In the genomic region with DNA sequence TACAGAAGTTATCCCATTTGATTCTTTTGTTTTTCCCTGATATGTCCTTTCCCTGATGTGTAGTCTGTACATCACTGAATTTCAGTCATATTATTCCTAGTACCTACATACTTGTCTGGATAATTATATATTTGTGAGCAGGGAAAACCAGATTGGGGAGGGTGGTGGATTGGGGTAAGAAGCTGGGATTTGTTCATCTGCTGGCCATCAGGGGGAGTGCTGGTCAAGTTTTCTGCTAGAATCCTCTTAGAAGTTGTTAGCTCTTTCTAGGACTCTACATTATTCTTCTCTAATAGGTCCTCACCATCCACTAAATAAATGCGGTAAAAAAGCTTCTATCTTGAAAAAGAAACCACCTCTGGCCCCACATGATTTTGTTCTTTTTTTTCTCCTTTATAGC, we compare ENCODE assay signal across 8 cellular contexts.
DNase-seq lines count a peak whose midpoint lies in the region; ATAC-seq and TF ChIP-seq lines count a peak whose summit lies in the region.

No MANE protein-coding gene starts in this region.

- DNase-seq in D341Med (ENCODE audit: low spot score) (peak; percentile 54), HL-60 (ENCODE audit: low read depth in 1 of 2, low spot score in 1 of 2) (peak in 1 of 2 experiments; percentile 10), RWPE2 (ENCODE audit: low spot score) (no peak), globus pallidus (ENCODE audit: low spot score) (peak; percentile 15), ureter (ENCODE audit: low spot score) (peak; percentile 43), ovary (no peak)

- no peaks in the 10 kb centered on the region for H3K9me3 ChIP-seq in RWPE2 (ENCODE audit: severe bottlenecking)
- H3K9me3 ChIP-seq in ovary, result no peaks in the 10 kb centered on the region

- no peaks in the 10 kb centered on the region for H3K4me1 Mint-ChIP-seq in activated T-helper 17 cell treated with anti-CD3 and anti-CD28 coated beads, Interleukin-2, amount 50 U/mL, for 72 hours

- peak; percentile 83 for ATAC-seq in GM18867 (IDR thresholded peaks at IDR 0.05; ENCODE audit: unreplicated experiment)
- ATAC-seq in RWPE2 (ENCODE audit: low read depth), result peak; percentile 70; the same call in 2 of the 3 replicates
- no peak for ATAC-seq in activated T-helper 17 cell treated with anti-CD3 and anti-CD28 coated beads, Interleukin-2, amount 50 U/mL, for 72 hours (replicated peaks)

- H3K27me3 Mint-ChIP-seq in activated T-helper 17 cell treated with anti-CD3 and anti-CD28 coated beads, Interleukin-2, amount 50 U/mL, for 72 hours, result no peaks in the 10 kb centered on the region

- intact Hi-C loops in ovary (cut with DNase I), result no loop called here

- H3K9me3 Mint-ChIP-seq in activated T-helper 17 cell treated with anti-CD3 and anti-CD28 coated beads, Interleukin-2, amount 50 U/mL, for 72 hours, result no peaks in the 10 kb centered on the region

- H3K36me3 Mint-ChIP-seq in activated T-helper 17 cell treated with anti-CD3 and anti-CD28 coated beads, Interleukin-2, amount 50 U/mL, for 72 hours (ENCODE audit: low read depth), result no peaks in the 10 kb centered on the region

- H3K4me3 Mint-ChIP-seq in activated T-helper 17 cell treated with anti-CD3 and anti-CD28 coated beads, Interleukin-2, amount 50 U/mL, for 72 hours, result no peak overlapping the region

- no peak overlapping the region for H3K27ac Mint-ChIP-seq in activated T-helper 17 cell treated with anti-CD3 and anti-CD28 coated beads, Interleukin-2, amount 50 U/mL, for 72 hours

- WGBS in ovary, 3 donors, result 51 to 77% (median 61%) methylated on average over 1 of the region's 1 CpG

- TF ChIP-seq POLR2A in ovary (IDR thresholded peaks at IDR 0.05), result no peak

- H3K27me3 ChIP-seq in HL-60 (ENCODE audit: insufficient read depth, poor library complexity, severe bottlenecking) (no peaks in the 10 kb centered on the region), RWPE2 (ENCODE audit: insufficient read depth, poor library complexity, severe bottlenecking) (peaks cover 4% of the 10 kb centered on the region), ovary (no peaks in the 10 kb centered on the region)

- H3K4me3 ChIP-seq in HL-60 (replicated peaks; ENCODE audit: insufficient read depth, low read length), result no peak overlapping the region
- H3K4me3 ChIP-seq in RWPE2 (ENCODE audit: severe bottlenecking), result no peak overlapping the region
- no peak overlapping the region for H3K4me3 ChIP-seq in ovary

- H3K27ac ChIP-seq in HL-60 (replicated peaks) (no peak overlapping the region), RWPE2 (ENCODE audit: poor library complexity, severe bottlenecking) (no peak overlapping the region), ovary (no peak overlapping the region)

- H3K4me1 ChIP-seq in RWPE2 (ENCODE audit: insufficient read depth, poor library complexity, severe bottlenecking) (no peaks in the 10 kb centered on the region), ovary (ENCODE audit: insufficient read depth) (no peaks in the 10 kb centered on the region)

- TF ChIP-seq EP300 in ovary (IDR thresholded peaks at IDR 0.05), result no peak

- TF ChIP-seq CTCF in HL-60 (IDR thresholded peaks at IDR 0.05; ENCODE audit: insufficient read depth, low read length) (peak; percentile 35), RWPE2 (IDR thresholded peaks at IDR 0.05; ENCODE audit: poor library complexity, severe bottlenecking) (peak; percentile 58), ovary (IDR thresholded peaks at IDR 0.05) (no peak)

- H3K36me3 ChIP-seq in RWPE2 (ENCODE audit: low read depth) (no peaks in the 10 kb centered on the region), ovary (no peaks in the 10 kb centered on the region)

Comparison
In these comparisons a context has a peak if more than half of its experiments do, and no peak if none do; other contexts are left out.
1. DNase-seq: peak in D341Med (single experiment), globus pallidus (single experiment) and ureter (single experiment); none in RWPE2 (single experiment) and ovary (0 of 5).
2. CTCF ChIP-seq: peak in HL-60 (single experiment) and RWPE2 (single experiment); none in ovary (0 of 3).